In genomic region chr14:100285913-100286400, GRCh38 we compare ENCODE assay signal across 8 cellular contexts. TPM values are rescaled to one million over a fixed set of nuclear protein-coding genes. Genes with fewer than 3 reads are reported as not detected.
DNase-seq lines count a peak whose midpoint lies in the region; ATAC-seq and TF ChIP-seq lines count a peak whose summit lies in the region.

No MANE protein-coding gene starts in this region.

- no peaks in the 10 kb centered on the region for H3K9me3 Mint-ChIP-seq in activated naive CD4-positive, alpha-beta T cell treated with anti-CD3 and anti-CD28 coated beads, Interleukin-2, amount 10 ng/mL, durations not matched to agents 7 days and 5 days

- WGBS in transverse colon (ENCODE audit: low coverage in 1 of 2), 2 donors: 35% methylated on average over 11 of the region's 13 CpGs; no CpG with 5 or more reads in 1 of the 2 donors

- H3K4me3 ChIP-seq in ascending aorta: peak overlapping the region; percentile 82 to 93
- peak overlapping the region; percentile 76 for H3K4me3 ChIP-seq in lower lobe of right lung
- H3K4me3 ChIP-seq in transverse colon: peak overlapping the region in 3 of 4 donors; percentile 74 to 86 (median 83)

- DNase-seq in activated naive CD4-positive, alpha-beta T cell treated with anti-CD3 and anti-CD28 coated beads, Interleukin-2, amount 10 ng/mL, durations not matched to agents 7 days and 5 days: no peak
- no peak for DNase-seq in activated naive CD4-positive, alpha-beta T cell (lab: John Stamatoyannopoulos, UW)
- DNase-seq in ascending aorta (ENCODE audit: low spot score in 2 of 2) (no peak), lower lobe of right lung (no peak), transverse colon (peak; percentile 8), hepatic stellate cell (ENCODE audit: low spot score) (no peak), GM10266 (ENCODE audit: extremely low spot score) (no peak), foreskin melanocyte (no peak)

- H3K27me3 ChIP-seq in ascending aorta: no peaks in the 10 kb centered on the region
- no peaks in the 10 kb centered on the region for H3K27me3 ChIP-seq in lower lobe of right lung (ENCODE audit: low read depth)
- no peaks in the 10 kb centered on the region for H3K27me3 ChIP-seq in transverse colon

- no peaks in the 10 kb centered on the region for H3K27me3 Mint-ChIP-seq in activated naive CD4-positive, alpha-beta T cell treated with anti-CD3 and anti-CD28 coated beads, Interleukin-2, amount 10 ng/mL, durations not matched to agents 7 days and 5 days

- H3K4me3 Mint-ChIP-seq in activated naive CD4-positive, alpha-beta T cell treated with anti-CD3 and anti-CD28 coated beads, Interleukin-2, amount 10 ng/mL, durations not matched to agents 7 days and 5 days: peak overlapping the region; percentile 80

- H3K4me1 ChIP-seq in ascending aorta: peaks cover 0 to 5% of the 10 kb centered on the region in 2 donors
- peaks cover 37% of the 10 kb centered on the region for H3K4me1 ChIP-seq in lower lobe of right lung
- H3K4me1 ChIP-seq in transverse colon: peaks cover 0 to 15% (median 13%) of the 10 kb centered on the region in 4 donors

- H3K36me3 Mint-ChIP-seq in activated naive CD4-positive, alpha-beta T cell treated with anti-CD3 and anti-CD28 coated beads, Interleukin-2, amount 10 ng/mL, durations not matched to agents 7 days and 5 days: peaks cover 2% of the 10 kb centered on the region

- TF ChIP-seq POLR2A in transverse colon (IDR thresholded peaks at IDR 0.05): no peak

- H3K9me3 ChIP-seq in ascending aorta: no peaks in the 10 kb centered on the region
- no peaks in the 10 kb centered on the region for H3K9me3 ChIP-seq in lower lobe of right lung
- H3K9me3 ChIP-seq in transverse colon: no peaks in the 10 kb centered on the region

- intact Hi-C loops in ascending aorta (cut with DNase I) (loop anchor here (1.0 to 2.0 kb wide), 4 partner anchors 19 to 90 kb away; partner anchors contain the start of gene WDR25), lower lobe of right lung (cut with DNase I) (no loop called here), transverse colon (cut with DNase I; ENCODE audit: low total_unique reads) (no loop called here)

- peak overlapping the region; percentile 82 for H3K27ac Mint-ChIP-seq in activated naive CD4-positive, alpha-beta T cell treated with anti-CD3 and anti-CD28 coated beads, Interleukin-2, amount 10 ng/mL, durations not matched to agents 7 days and 5 days

- CTCF ChIA-PET in activated naive CD4-positive, alpha-beta T cell treated with anti-CD3 and anti-CD28 coated beads, Interleukin-2, amount 10 ng/mL, durations not matched to agents 7 days and 5 days (lab: Charles Lee): interaction anchor here (0.7 to 3.8 kb wide), 13 partner anchors 9 to 98 kb away, joined by 3 to 21 read pairs (median 4); a partner anchor contains a TSS

- no peak for TF ChIP-seq EP300 in transverse colon (IDR thresholded peaks at IDR 0.05; ENCODE audit: low read depth)

- TF ChIP-seq CTCF in ascending aorta (IDR thresholded peaks at IDR 0.05) (no peak), lower lobe of right lung (IDR thresholded peaks at IDR 0.05) (no peak), transverse colon (IDR thresholded peaks at IDR 0.05) (peak in 2 of 5 experiments; percentile 4 to 52), GM10266 (IDR thresholded peaks at IDR 0.05; ENCODE audit: control insufficient read depth, insufficient read depth, low read depth, missing control alignments) (no peak)

- H3K27ac ChIP-seq in ascending aorta (peak overlapping the region; percentile 85 to 86), lower lobe of right lung (peak overlapping the region; percentile 89), transverse colon (peak overlapping the region; percentile 88 to 96 (median 90))

- in situ Hi-C loops in transverse colon (cut with MboI; ENCODE audit: low pct_ligation_motif_present in 1 of 4, low pct_unique_long_range_greater_than_20kb in 1 of 4, low sequenced_read_pairs in 3 of 4): no loop called here

- peak in 1 of 2 donors; percentile 0 for ATAC-seq in lower lobe of right lung

- peaks cover 16% of the 10 kb centered on the region for H3K4me1 Mint-ChIP-seq in activated naive CD4-positive, alpha-beta T cell treated with anti-CD3 and anti-CD28 coated beads, Interleukin-2, amount 10 ng/mL, durations not matched to agents 7 days and 5 days

- H3K36me3 ChIP-seq in ascending aorta (peaks cover 0 to 11% of the 10 kb centered on the region in 2 donors), lower lobe of right lung (peaks cover 17% of the 10 kb centered on the region), transverse colon (no peaks in the 10 kb centered on the region)

RNA-seq across cellular contexts. Expression of gene SLC25A29, which starts 20.3 kb away (rescaled TPM):
- 193 TPM for total RNA-seq in ascending aorta
- total RNA-seq in lower lobe of right lung: 76.0 TPM
- 10 to 100 TPM; 16.8 to 62.7 (median 19.7) TPM for total RNA-seq in transverse colon

RNA-seq across cellular contexts. Expression of gene SLC25A47, which starts 37.2 kb away (rescaled TPM):
- total RNA-seq in ascending aorta (not detected), lower lobe of right lung (not detected), transverse colon (under 1 TPM in 2 of 4 donors, not detected in 2; 0.27 to 0.32 TPM)

RNA-seq across cellular contexts. Expression of gene YY1, which starts 47.0 kb away (rescaled TPM):
- total RNA-seq in ascending aorta (42.4 TPM), lower lobe of right lung (74.8 TPM), transverse colon (10 to 100 TPM; 50.8 to 61.3 (median 58.6) TPM)
